ENCODE assay signal across 23 cellular contexts in the genomic region with DNA sequence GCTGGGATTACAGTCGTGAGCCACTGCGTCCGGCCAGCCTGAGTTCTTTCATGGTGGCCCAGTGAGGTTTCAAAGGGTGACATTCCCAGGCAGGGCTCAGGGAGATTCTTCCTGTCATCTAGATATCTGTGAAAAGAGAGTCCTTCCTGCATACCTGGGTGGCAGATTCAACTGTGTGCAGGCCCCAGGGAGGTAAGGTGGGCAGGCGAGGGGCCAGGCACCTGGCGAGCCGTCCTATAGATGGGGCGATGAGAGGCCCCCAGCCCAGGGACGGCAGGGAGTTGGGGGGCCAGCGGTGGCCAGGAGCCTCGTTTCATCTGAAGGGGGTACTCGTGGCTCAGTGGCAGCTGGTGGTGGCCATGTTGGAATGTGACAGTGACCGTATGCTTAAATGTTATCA.
"Had no signal": no experiment of that assay in that cellular context is flagged by ENCODE, and none has a peak within 500 bp of the region (broad histone marks: within the 10 kb centered on the region; RNA-seq: fewer than 3 reads in every experiment).

No MANE protein-coding gene starts in this region.

- H3K27ac Mint-ChIP-seq: activated B cell treated with CpG ODN at 0.5 μM for 24 hours; activated CD4-positive, alpha-beta T cell treated with anti-CD3 and anti-CD28 coated beads for 36 hours; activated naive CD4-positive, alpha-beta T cell treated with anti-CD3 and anti-CD28 coated beads, Interleukin-2, amount 50 U/mL, for 72 hours; activated T-helper 1 cell treated with anti-CD3 and anti-CD28 coated beads, Interleukin-12 subunit alpha, Interleukin-12 subunit beta, Interleukin-2, Interleukin-4 antibody, amounts not matched to agents 30 ng/mL and 10 ng/mL and 1 ng/mL, durations not matched to agents 14 hours and 24 hours and 36 hours; effector memory CD8-positive, alpha-beta T cell; naive B cell; stimulated activated naive CD8-positive, alpha-beta T cell treated with anti-CD3 and anti-CD28 coated beads, Interleukin-15, Interleukin-2, amounts not matched to agents 100 ng/mL and 50 ng/mL, for 24 hours; T-helper 1 cell treated with Interleukin-12 subunit alpha and Interleukin-12 subunit beta and Interleukin-4 antibody, amounts not matched to agents 30 μg/mL and 1 μg/mL, for 36 hours had no signal

- DNase-seq: activated B cell treated with CpG ODN at 0.5 μM for 24 hours; activated CD4-positive, alpha-beta T cell treated with anti-CD3 and anti-CD28 coated beads for 36 hours; activated CD4-positive, alpha-beta T cell treated with anti-CD3 and anti-CD28 coated beads, Interleukin-2, amount 50 U/mL, for 48 hours; colonic mucosa; effector memory CD8-positive, alpha-beta T cell; foreskin melanocyte; hippocampal formation; naive B cell; nucleus accumbens; stimulated activated CD4-positive, alpha-beta T cell treated with anti-CD3 and anti-CD28 coated beads, Interleukin-4, amount 100 ng/mL, for 4 hours; T1000 had no signal

- H3K4me3 Mint-ChIP-seq: activated B cell treated with CpG ODN at 0.5 μM for 24 hours; activated CD4-positive, alpha-beta T cell treated with anti-CD3 and anti-CD28 coated beads for 36 hours; activated T-helper 1 cell treated with anti-CD3 and anti-CD28 coated beads, Interleukin-12 subunit alpha, Interleukin-12 subunit beta, Interleukin-2, Interleukin-4 antibody, amounts not matched to agents 30 ng/mL and 10 ng/mL and 1 ng/mL, durations not matched to agents 14 hours and 24 hours and 36 hours; central memory CD8-positive, alpha-beta T cell; effector memory CD8-positive, alpha-beta T cell; stimulated activated naive CD8-positive, alpha-beta T cell treated with anti-CD3 and anti-CD28 coated beads, Interleukin-15, Interleukin-2, amounts not matched to agents 100 ng/mL and 50 ng/mL, for 24 hours; T-helper 1 cell treated with Interleukin-12 subunit alpha and Interleukin-12 subunit beta and Interleukin-4 antibody, amounts not matched to agents 30 μg/mL and 1 μg/mL, for 36 hours had no signal

- H3K36me3 ChIP-seq: colonic mucosa had no signal

- H3K27me3 Mint-ChIP-seq: activated B cell treated with CpG ODN at 0.5 μM for 24 hours; activated CD4-positive, alpha-beta T cell treated with anti-CD3 and anti-CD28 coated beads for 36 hours; central memory CD8-positive, alpha-beta T cell; effector memory CD8-positive, alpha-beta T cell; naive B cell; stimulated activated naive CD8-positive, alpha-beta T cell treated with anti-CD3 and anti-CD28 coated beads, Interleukin-15, Interleukin-2, amounts not matched to agents 100 ng/mL and 50 ng/mL, for 24 hours had no signal

- FAIRE-seq: astrocyte, endothelial cell of umbilical vein, urothelium cell line had no signal

- H3K27me3 ChIP-seq: colonic mucosa, dorsolateral prefrontal cortex, tibial nerve had no signal

- ATAC-seq: activated CD4-positive, alpha-beta T cell treated with anti-CD3 and anti-CD28 coated beads for 36 hours; activated naive CD4-positive, alpha-beta T cell treated with anti-CD3 and anti-CD28 coated beads, Interleukin-2, amount 50 U/mL, for 72 hours; effector memory CD8-positive, alpha-beta T cell; esophagus mucosa had no signal

- H3K27ac ChIP-seq: colonic mucosa, dorsolateral prefrontal cortex, tibial nerve had no signal

- H3K4me1 ChIP-seq: colonic mucosa had no signal

- H3K4me3 ChIP-seq: colonic mucosa, dorsolateral prefrontal cortex, lung, tibial nerve had no signal

- H3K9me3 Mint-ChIP-seq: activated B cell treated with CpG ODN at 0.5 μM for 24 hours; activated naive CD4-positive, alpha-beta T cell treated with anti-CD3 and anti-CD28 coated beads, Interleukin-2, amount 50 U/mL, for 72 hours; activated T-helper 1 cell treated with anti-CD3 and anti-CD28 coated beads, Interleukin-12 subunit alpha, Interleukin-12 subunit beta, Interleukin-2, Interleukin-4 antibody, amounts not matched to agents 30 ng/mL and 10 ng/mL and 1 ng/mL, durations not matched to agents 14 hours and 24 hours and 36 hours; central memory CD8-positive, alpha-beta T cell; effector memory CD8-positive, alpha-beta T cell; naive B cell; stimulated activated naive CD8-positive, alpha-beta T cell treated with anti-CD3 and anti-CD28 coated beads, Interleukin-15, Interleukin-2, amounts not matched to agents 100 ng/mL and 50 ng/mL, for 24 hours; T-helper 1 cell treated with Interleukin-12 subunit alpha and Interleukin-12 subunit beta and Interleukin-4 antibody, amounts not matched to agents 30 μg/mL and 1 μg/mL, for 36 hours had no signal

- H3K9me3 ChIP-seq: colonic mucosa, tibial nerve had no signal

- H3K4me1 Mint-ChIP-seq: central memory CD8-positive, alpha-beta T cell had no signal
